8 cellular contexts compared by ENCODE assay signal in the genomic region with DNA sequence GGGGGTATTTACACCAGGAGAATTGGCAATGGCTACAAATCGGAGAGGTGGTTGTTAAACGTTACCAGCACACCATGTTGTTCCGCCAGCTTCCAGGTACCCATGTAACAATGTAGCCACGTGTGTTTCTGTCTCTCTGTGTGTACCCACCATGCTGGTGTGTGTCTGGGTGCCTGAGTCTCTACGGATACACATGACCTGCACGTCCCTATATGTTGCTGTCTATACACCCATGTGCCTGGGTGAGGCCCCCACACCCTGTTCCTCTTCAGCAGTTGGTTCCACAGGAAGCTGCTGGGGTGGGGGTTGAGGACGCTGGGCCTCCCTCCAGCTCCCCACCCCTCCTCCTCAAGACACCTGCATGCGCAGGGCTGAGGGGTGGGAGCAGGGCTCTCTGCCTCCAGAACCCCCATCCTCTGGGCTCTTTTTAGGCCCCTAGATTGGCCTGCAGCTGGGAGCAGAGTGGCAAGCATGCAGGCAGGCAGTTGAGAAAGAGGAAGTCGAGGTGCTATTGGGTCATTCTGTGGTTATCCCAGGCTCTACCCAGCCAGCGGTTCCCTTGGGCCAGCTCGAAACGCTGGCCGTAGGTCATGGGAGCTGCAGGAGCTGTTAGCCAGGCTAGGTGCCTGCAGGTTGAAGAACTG. TPM values are rescaled to one million over a fixed set of nuclear protein-coding genes. Genes with fewer than 3 reads are reported as not detected.
DNase-seq lines count a peak whose midpoint lies in the region; ATAC-seq and TF ChIP-seq lines count a peak whose summit lies in the region.

TSS of gene ARHGEF18 (plus strand) at position 351 of the 644 bp plus-strand sequence. CDS start 13,954 bp downstream, outside the sequence.

- no peaks in the 10 kb centered on the region for H3K79me2 ChIP-seq in SK-N-SH (ENCODE audit: insufficient read depth)

- TF ChIP-seq POLR2A in prostate gland (IDR thresholded peaks at IDR 0.05): no peak

- no peak for TF ChIP-seq EP300 in SK-N-SH (IDR thresholded peaks at IDR 0.05; ENCODE audit: borderline replicate concordance in 1 of 2, low read depth in 1 of 2, low read length in 1 of 2)

- no peaks in the 10 kb centered on the region for H3F3A ChIP-seq in SK-N-SH (replicated peaks; ENCODE audit: insufficient read depth)

- no peak within 1 kb of the TSS for H3K4me3 ChIP-seq in SK-N-SH (ENCODE audit: low read depth in 2 of 2, low read length in 1 of 2)
- no peak within 1 kb of the TSS for H3K4me3 ChIP-seq in prostate gland

- H3K4me1 ChIP-seq in SK-N-SH (ENCODE audit: control insufficient read depth in 1 of 2, insufficient read depth in 2 of 2, low read depth in 1 of 2, low read length in 1 of 2) (no peaks in the 10 kb centered on the region), prostate gland (replicated peaks) (no peaks in the 10 kb centered on the region)

- DNase-seq in SK-N-SH (no peak), prostate gland (ENCODE audit: low spot score) (no peak), ecto neural progenitor cell (ENCODE audit: low spot score) (no peak)
- peak; percentile 66 for DNase-seq in activated CD4-positive, alpha-beta memory T cell treated with anti-CD3 and anti-CD28 coated beads for 36 hours

- intact Hi-C loops in activated CD4-positive, alpha-beta memory T cell treated with anti-CD3 and anti-CD28 coated beads for 36 hours (cut with micrococcal nuclease): loop anchor here (5.0 to 10.0 kb wide), 2 partner anchors 151 to 334 kb away; no protein-coding TSS in a partner anchor
- intact Hi-C loops in prostate gland (cut with DNase I): no loop called here

- peaks cover 18% of the 10 kb centered on the region for H3K9me3 Mint-ChIP-seq in activated CD4-positive, alpha-beta memory T cell treated with anti-CD3 and anti-CD28 coated beads for 36 hours

- ATAC-seq in SK-N-SH treated with all-trans-retinoic acid at 6 μM for 48 hours (no peak), esophagus mucosa (peak; percentile 67), HG03432 (IDR thresholded peaks at IDR 0.05; ENCODE audit: unreplicated experiment) (no peak), GM19452 (IDR thresholded peaks at IDR 0.05; ENCODE audit: unreplicated experiment) (no peak)

- H3K9me3 ChIP-seq in SK-N-SH (no peaks in the 10 kb centered on the region), prostate gland (no peaks in the 10 kb centered on the region)

- POLR2A ChIA-PET in SK-N-SH (lab: Yijun Ruan, JAX): interaction anchor here (0.5 kb wide), 1 partner anchor 215 kb away, joined by 4 read pairs; no protein-coding TSS in a partner anchor
- POLR2A ChIA-PET in activated CD4-positive, alpha-beta memory T cell treated with anti-CD3 and anti-CD28 coated beads for 36 hours (lab: Charles Lee): interaction anchor here (0.6 to 1.4 kb wide), 5 partner anchors 79 to 249 kb away, joined by 3 to 6 read pairs (median 3); no protein-coding TSS in a partner anchor

- no peaks in the 10 kb centered on the region for H4K20me1 ChIP-seq in SK-N-SH (ENCODE audit: insufficient read depth)

- no peak within 1 kb of the TSS for H2AFZ ChIP-seq in SK-N-SH (ENCODE audit: low read depth)

- no peaks in the 10 kb centered on the region for H3K9me2 ChIP-seq in SK-N-SH

- H3K36me3 ChIP-seq in SK-N-SH (replicated peaks in 1 of 2; ENCODE audit: control insufficient read depth in 1 of 2, insufficient read depth in 2 of 2, low read length in 1 of 2): no peaks in the 10 kb centered on the region
- H3K36me3 ChIP-seq in prostate gland: no peaks in the 10 kb centered on the region

- H3K9ac ChIP-seq in SK-N-SH: no peak within 1 kb of the TSS

- H3K27ac ChIP-seq in SK-N-SH (ENCODE audit: low read depth in 2 of 2, low read length in 1 of 2) (no peak within 1 kb of the TSS), prostate gland (no peak within 1 kb of the TSS)

- H3K36me3 Mint-ChIP-seq in activated CD4-positive, alpha-beta memory T cell treated with anti-CD3 and anti-CD28 coated beads for 36 hours: peaks cover 12% of the 10 kb centered on the region

- no peak within 1 kb of the TSS for H3K4me2 ChIP-seq in SK-N-SH

- peak within 1 kb of the TSS; percentile 79 for H3K4me3 Mint-ChIP-seq in activated CD4-positive, alpha-beta memory T cell treated with anti-CD3 and anti-CD28 coated beads for 36 hours

- CTCF ChIA-PET in SK-N-SH (lab: Yijun Ruan, JAX): interaction anchor here (0.7 to 1.6 kb wide), 2 partner anchors 17 to 32 kb away, joined by 3 to 4 read pairs; no protein-coding TSS in a partner anchor
- CTCF ChIA-PET in activated CD4-positive, alpha-beta memory T cell treated with anti-CD3 and anti-CD28 coated beads for 36 hours (lab: Charles Lee): interaction anchor here (1.0 to 2.9 kb wide), 5 partner anchors 8 to 332 kb away, joined by 4 to 17 read pairs (median 7); partner anchors contain the start of gene TRAPPC5

- 26% methylated on average over 9 of the region's 13 CpGs for WGBS in SK-N-SH (ENCODE audit: low lambda C conversion rate)
- 84% methylated on average over 13 of the region's 13 CpGs for WGBS in prostate gland

- no peak for TF ChIP-seq RAD21 in SK-N-SH (IDR thresholded peaks at IDR 0.05; ENCODE audit: low read length)

- H3K27me3 ChIP-seq in SK-N-SH (ENCODE audit: insufficient read depth) (peaks cover 24% of the 10 kb centered on the region), prostate gland (replicated peaks; ENCODE audit: insufficient read depth) (no peaks in the 10 kb centered on the region)

- TF ChIP-seq CTCF in SK-N-SH (IDR thresholded peaks at IDR 0.05): no peak
- no peak for TF ChIP-seq CTCF in prostate gland (IDR thresholded peaks at IDR 0.05)

- no peaks in the 10 kb centered on the region for H3K27me3 Mint-ChIP-seq in activated CD4-positive, alpha-beta memory T cell treated with anti-CD3 and anti-CD28 coated beads for 36 hours

- peak within 1 kb of the TSS; percentile 94 for H3K27ac Mint-ChIP-seq in activated CD4-positive, alpha-beta memory T cell treated with anti-CD3 and anti-CD28 coated beads for 36 hours

- H3K4me1 Mint-ChIP-seq in activated CD4-positive, alpha-beta memory T cell treated with anti-CD3 and anti-CD28 coated beads for 36 hours (ENCODE audit: low read depth): peaks cover 53% of the 10 kb centered on the region

TF ChIP-seq in SK-N-SH, 30 proteins besides CTCF, POLR2A, EP300 and RAD21 (continues in another document):
- TF ChIP-seq TAF1 (IDR thresholded peaks at IDR 0.05; ENCODE audit: borderline replicate concordance, low read depth, low read length) (no peak), NRF1 (IDR thresholded peaks at IDR 0.05; ENCODE audit: low read depth, low read length) (no peak), RCOR1 (IDR thresholded peaks at IDR 0.05; ENCODE audit: low read length) (no peak), RXRA (IDR thresholded peaks at IDR 0.05; ENCODE audit: borderline replicate concordance, low read depth) (no peak), NFIC (IDR thresholded peaks at IDR 0.05; ENCODE audit: borderline replicate concordance) (no peak)
- TF ChIP-seq, protein P1, sequence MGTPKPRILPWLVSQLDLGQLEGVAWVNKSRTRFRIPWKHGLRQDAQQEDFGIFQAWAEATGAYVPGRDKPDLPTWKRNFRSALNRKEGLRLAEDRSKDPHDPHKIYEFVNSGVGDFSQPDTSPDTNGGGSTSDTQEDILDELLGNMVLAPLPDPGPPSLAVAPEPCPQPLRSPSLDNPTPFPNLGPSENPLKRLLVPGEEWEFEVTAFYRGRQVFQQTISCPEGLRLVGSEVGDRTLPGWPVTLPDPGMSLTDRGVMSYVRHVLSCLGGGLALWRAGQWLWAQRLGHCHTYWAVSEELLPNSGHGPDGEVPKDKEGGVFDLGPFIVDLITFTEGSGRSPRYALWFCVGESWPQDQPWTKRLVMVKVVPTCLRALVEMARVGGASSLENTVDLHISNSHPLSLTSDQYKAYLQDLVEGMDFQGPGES (IDR thresholded peaks at IDR 0.05; ENCODE audit: low read depth, low read length): no peak

TF ChIP-seq in SK-N-SH treated with all-trans-retinoic acid at 6 μM for 48 hours, 23 proteins besides CTCF, POLR2A, EP300 and RAD21 (continues in another document):
- TF ChIP-seq PPARA (CRISPR knock-in tag; IDR thresholded peaks at IDR 0.05; ENCODE audit: borderline replicate concordance) (no peak), ARNTL (CRISPR knock-in tag; IDR thresholded peaks at IDR 0.05; ENCODE audit: borderline replicate concordance, low read depth) (no peak), ESRRG (CRISPR knock-in tag; IDR thresholded peaks at IDR 0.05) (no peak), TSHZ2 (CRISPR knock-in tag; IDR thresholded peaks at IDR 0.05) (no peak)

RNA-seq across cellular contexts. Expression of gene ARHGEF18, which starts in this region (rescaled TPM):
- 11.3 and 11.7 TPM in 2 replicates for polyA plus RNA-seq in SK-N-SH (2012; rRNA removed)
- 4.7 and 7.6 TPM in 2 replicates for polyA plus RNA-seq in SK-N-SH (2012; cell fraction: cytosol; rRNA removed)
- 23.3 and 25.8 TPM in 2 replicates for polyA plus RNA-seq in SK-N-SH (2012; cell fraction: nucleus; rRNA removed)
- 10 to 100 TPM; 36.9 to 37.1 TPM for total RNA-seq in activated CD4-positive, alpha-beta memory T cell treated with anti-CD3 and anti-CD28 coated beads for 36 hours
- total RNA-seq in esophagus mucosa (18.4 TPM), prostate gland (10 to 100 TPM; 44.5 to 52.3 TPM)
